Comparison of ENCODE assay signal across 16 cellular contexts in genomic region chr5:177067491-177067890, GRCh38. TPM values are rescaled to one million over a fixed set of nuclear protein-coding genes. Genes with fewer than 3 reads are reported as not detected.
A peak's percentile ranks its signal among the peaks of the same experiment; 100 is the strongest.
DNase-seq lines count a peak whose midpoint lies in the region; ATAC-seq and TF ChIP-seq lines count a peak whose summit lies in the region.
"Had no signal": no experiment of that assay in that cellular context is flagged by ENCODE, and none has a peak within 500 bp of the region (broad histone marks: within the 10 kb centered on the region; RNA-seq: fewer than 3 reads in every experiment).

No MANE protein-coding gene starts in this region.

- intact Hi-C loops in IMR-90 (cut with micrococcal nuclease) = no loop called here
- intact Hi-C loops in gastrocnemius medialis (cut with DNase I; ENCODE audit: low total_unique reads) = no loop called here

- H2BK15ac ChIP-seq in IMR-90 (ENCODE audit: low read depth, low read length) = no peak overlapping the region

- H3K9me3 ChIP-seq in IMR-90 (ENCODE audit: control insufficient read depth, insufficient read depth, low read length) (no peaks in the 10 kb centered on the region), gastrocnemius medialis (no peaks in the 10 kb centered on the region)

- H2BK20ac ChIP-seq in IMR-90 (ENCODE audit: low read depth, low read length) = no peak overlapping the region

- H3K14ac ChIP-seq in IMR-90 (replicated peaks; ENCODE audit: low read depth, low read length) = no peak overlapping the region

- H2BK120ac ChIP-seq in IMR-90 (ENCODE audit: low read depth, low read length) = no peak overlapping the region

- H4K8ac ChIP-seq in IMR-90 (ENCODE audit: low read depth in 2 of 2, low read length in 2 of 2) = no peak overlapping the region

- no peak overlapping the region for H3K4me3 ChIP-seq in IMR-90 (ENCODE audit: insufficient read depth, low read depth, low read length)
- H3K4me3 ChIP-seq in foreskin fibroblast (ENCODE audit: low read depth in 1 of 2, low read length in 2 of 2) = no peak overlapping the region
- H3K4me3 ChIP-seq in gastrocnemius medialis = no peak overlapping the region

- in situ Hi-C loops in IMR-90 (cut with MboI; ENCODE audit: low sequenced_read_pairs) (no loop called here), gastrocnemius medialis (cut with MboI; ENCODE audit: low sequenced_read_pairs in 4 of 4) (no loop called here)

- H3K4ac ChIP-seq in IMR-90 (ENCODE audit: low read depth, low read length) = no peak overlapping the region

- H3K79me1 ChIP-seq in IMR-90 (ENCODE audit: low read depth in 1 of 2, low read length in 2 of 2) = no peaks in the 10 kb centered on the region

- H3K9me1 ChIP-seq in IMR-90 (ENCODE audit: insufficient read depth, low read length) = peaks cover 9% of the 10 kb centered on the region; the same call in 1 of the 2 replicates

- dilution Hi-C loops in IMR-90 (cut with HindIII; ENCODE audit: low sequenced_read_pairs, unreplicated experiment) = no loop called here

- no peaks in the 10 kb centered on the region for H3K27me3 ChIP-seq in IMR-90 (ENCODE audit: control insufficient read depth, insufficient read depth, low read length)
- H3K27me3 ChIP-seq in gastrocnemius medialis = no peaks in the 10 kb centered on the region

- no peak overlapping the region for H3K27ac ChIP-seq in IMR-90 (ENCODE audit: insufficient read depth, low read length)
- H3K27ac ChIP-seq in gastrocnemius medialis = no peak overlapping the region

- H4K20me1 ChIP-seq in IMR-90 (ENCODE audit: insufficient read depth, low read length) = no peaks in the 10 kb centered on the region; the same call in 1 of the 2 replicates

- ATAC-seq in IMR-90 (ENCODE audit: low read depth) = peak; percentile 18
- ATAC-seq in stimulated activated memory B cell treated with anti-CD40 and anti-IgM and Interleukin-4, amounts not matched to agents 10 μg/mL and 1 μg/mL and 100 μg/mL, for 72 hours = no peak
- ATAC-seq in gastrocnemius medialis = no peak
- ATAC-seq: Panc1 had no signal

- no peak overlapping the region for H3K4me2 ChIP-seq in IMR-90 (ENCODE audit: low read depth, low read length)

- H2AK9ac ChIP-seq in IMR-90 (replicated peaks; ENCODE audit: low read depth, low read length, poor library complexity) = no peak overlapping the region

- H3K18ac ChIP-seq in IMR-90 (ENCODE audit: low read depth, low read length) = no peak overlapping the region

- no TSS peak for BruUV-seq in IMR-90 (replicated peaks; lab: Mats Ljungman, UMichigan)

- no peaks in the 10 kb centered on the region for H3K9me3 Mint-ChIP-seq in stimulated activated memory B cell treated with anti-CD40 and anti-IgM and Interleukin-4, amounts not matched to agents 10 μg/mL and 1 μg/mL and 100 μg/mL, for 72 hours
- H3K9me3 Mint-ChIP-seq: CD14-positive monocyte had no signal

- H2BK5ac ChIP-seq in IMR-90 (ENCODE audit: low read depth, low read length, poor library complexity, severe bottlenecking) = no peak overlapping the region

- no peak overlapping the region for H3K56ac ChIP-seq in IMR-90 (ENCODE audit: extremely low read depth, insufficient read depth, low read length)

- H3K27me3 Mint-ChIP-seq in stimulated activated memory B cell treated with anti-CD40 and anti-IgM and Interleukin-4, amounts not matched to agents 10 μg/mL and 1 μg/mL and 100 μg/mL, for 72 hours = no peaks in the 10 kb centered on the region

- no peak overlapping the region for H3K23ac ChIP-seq in IMR-90 (ENCODE audit: low read depth, low read length)

- no peak for TF ChIP-seq POLR2A in IMR-90 (IDR thresholded peaks at IDR 0.05; ENCODE audit: low read depth, low read length)
- no peak for TF ChIP-seq POLR2A in gastrocnemius medialis (IDR thresholded peaks at IDR 0.05)

- peaks cover 18% of the 10 kb centered on the region for H3K36me3 Mint-ChIP-seq in stimulated activated memory B cell treated with anti-CD40 and anti-IgM and Interleukin-4, amounts not matched to agents 10 μg/mL and 1 μg/mL and 100 μg/mL, for 72 hours

- no peak overlapping the region for H4K5ac ChIP-seq in IMR-90 (ENCODE audit: low read depth, low read length)

- POLR2A ChIA-PET in IMR-90 (lab: Charles Lee; ENCODE audit: unreplicated experiment) = no interaction called here

- peaks cover 37% of the 10 kb centered on the region for H3K4me1 Mint-ChIP-seq in stimulated activated memory B cell treated with anti-CD40 and anti-IgM and Interleukin-4, amounts not matched to agents 10 μg/mL and 1 μg/mL and 100 μg/mL, for 72 hours

- TF ChIP-seq RAD21 in IMR-90 (IDR thresholded peaks at IDR 0.05; ENCODE audit: low read length) = no peak

- WGBS in IMR-90 (ENCODE audit: extremely low coverage in 2 of 2, insufficient read length in 1 of 2), 2 experiments = no CpG with 5 or more reads among the region's 3 CpGs

- H4K91ac ChIP-seq in IMR-90 (ENCODE audit: insufficient read depth, low read depth, low read length) = no peak overlapping the region

- TF ChIP-seq CTCF in IMR-90 (conservative IDR thresholded peaks at IDR 0.05; ENCODE audit: low read depth, low read length) (no peak), foreskin fibroblast (IDR thresholded peaks at IDR 0.05; ENCODE audit: low read depth, low read length) (no peak), gastrocnemius medialis (IDR thresholded peaks at IDR 0.05 in 4 of 5, conservative IDR thresholded peaks at IDR 0.05 in 1 of 5) (no peak)

- peak overlapping the region; percentile 26 for H3K27ac Mint-ChIP-seq in stimulated activated memory B cell treated with anti-CD40 and anti-IgM and Interleukin-4, amounts not matched to agents 10 μg/mL and 1 μg/mL and 100 μg/mL, for 72 hours

- CTCF ChIA-PET in IMR-90 (lab: Yijun Ruan, JAX) = no interaction called here

- H3K4me3 Mint-ChIP-seq in stimulated activated memory B cell treated with anti-CD40 and anti-IgM and Interleukin-4, amounts not matched to agents 10 μg/mL and 1 μg/mL and 100 μg/mL, for 72 hours = no peak overlapping the region
- H3K4me3 Mint-ChIP-seq: CD14-positive monocyte had no signal

- DNase-seq in EL (peak; percentile 73), IMR-90 (no peak), foreskin fibroblast (peak; percentile 31 to 66), gastrocnemius medialis (no peak), NCI-H524 treated with DMSO at 0.1 percent for 48 hours (lab: John Stamatoyannopoulos, UW) (no peak)
- DNase-seq in stimulated activated CD4-positive, alpha-beta T cell treated with anti-CD3 and anti-CD28 coated beads, Interleukin-4, amount 100 ng/mL, for 4 hours = no peak
- DNase-seq: DND-41, HCEC 1CT, NCI-H1105, NCI-H2081, NCI-H2171 treated with DMSO at 0.1 percent for 48 hours, NCI-H446, NCI-H69 had no signal

- peaks cover 22% of the 10 kb centered on the region for H3K36me3 ChIP-seq in IMR-90 (ENCODE audit: control insufficient read depth, insufficient read depth, low read length)
- H3K36me3 ChIP-seq in gastrocnemius medialis = peaks cover 0 to 18% of the 10 kb centered on the region in 2 donors

- H3K9ac ChIP-seq in IMR-90 (ENCODE audit: low read depth, low read length) = no peak overlapping the region

- no peak overlapping the region for H2AK5ac ChIP-seq in IMR-90 (ENCODE audit: low read depth, low read length)

- H2AFZ ChIP-seq in IMR-90 (replicated peaks; ENCODE audit: low read length, poor library complexity) = no peak overlapping the region

- H3K4me1 ChIP-seq in IMR-90 (ENCODE audit: control insufficient read depth, insufficient read depth, low read length) = peaks cover 7% of the 10 kb centered on the region
- H3K4me1 ChIP-seq in gastrocnemius medialis = no peaks in the 10 kb centered on the region

TF ChIP-seq in IMR-90, 13 proteins besides CTCF, POLR2A, EP300 and RAD21:
- TF ChIP-seq ELK1 (IDR thresholded peaks at IDR 0.05; ENCODE audit: borderline replicate concordance, low read depth, low read length) = no peak
- no peak for TF ChIP-seq USF2 (IDR thresholded peaks at IDR 0.05; ENCODE audit: low read depth, low read length)
- no peak for TF ChIP-seq CEBPB (IDR thresholded peaks at IDR 0.05; ENCODE audit: low read depth, low read length)
- no peak for TF ChIP-seq FOS (IDR thresholded peaks at IDR 0.05; ENCODE audit: low read depth, low read length)
- TF ChIP-seq MXI1 (IDR thresholded peaks at IDR 0.05; ENCODE audit: borderline replicate concordance, low read depth, low read length) = no peak
- no peak for TF ChIP-seq BHLHE40 (IDR thresholded peaks at IDR 0.05; ENCODE audit: low read depth, low read length)
- TF ChIP-seq SMC3 (IDR thresholded peaks at IDR 0.05; ENCODE audit: low read depth, low read length) = no peak
- no peak for TF ChIP-seq RCOR1 (IDR thresholded peaks at IDR 0.05; ENCODE audit: insufficient replicate concordance, low read length)
- TF ChIP-seq RFX5 (IDR thresholded peaks at IDR 0.05; ENCODE audit: low read depth, low read length) = no peak
TF ChIP-seq in IMR-90: peak in this region for 0.

RNA-seq across cellular contexts. Expression of gene FGFR4, which starts 19.2 kb away (rescaled TPM):
- total RNA-seq in IMR-90 (2012; rRNA removed) (0.90 and 1.7 TPM in 2 replicates), gastrocnemius medialis (1 to 10 TPM in 3 of 4 donors, under 1 TPM in 1; 0.56 to 5.0 (median 2.5) TPM)
- 2.4 TPM in 2 replicates for polyA plus RNA-seq in IMR-90 (2012; rRNA removed)
- polyA plus RNA-seq in IMR-90 (2012; cell fraction: cytosol; rRNA removed) = 2.5 TPM in 2 replicates
- 5.8 and 8.5 TPM in 2 replicates for polyA plus RNA-seq in IMR-90 (2012; cell fraction: nucleus; rRNA removed; ENCODE audit: low replicate concordance)
- polyA plus RNA-seq: CD14-positive monocyte had no signal

RNA-seq across cellular contexts. Expression of gene ZNF346, which starts 45.0 kb away (rescaled TPM):
- total RNA-seq in IMR-90 (2012; rRNA removed) (14.7 and 15.1 TPM in 2 replicates), gastrocnemius medialis (1 to 10 TPM; 5.2 to 8.0 (median 6.8) TPM)
- 15.7 and 17.0 TPM in 2 replicates for polyA plus RNA-seq in IMR-90 (2012; rRNA removed)
- 10.1 and 10.8 TPM in 2 replicates for polyA plus RNA-seq in IMR-90 (2012; cell fraction: cytosol; rRNA removed)
- polyA plus RNA-seq in IMR-90 (2012; cell fraction: nucleus; rRNA removed; ENCODE audit: low replicate concordance) = 18.8 and 24.7 TPM in 2 replicates

Comparison
In these comparisons a context has a peak if more than half of its experiments do, and no peak if none do; other contexts are left out.
1. DNase-seq: peak in EL (single experiment) and foreskin fibroblast (2 of 2); none in IMR-90 (single experiment), gastrocnemius medialis (0 of 2), stimulated activated CD4-positive, alpha-beta T cell treated with anti-CD3 and anti-CD28 coated beads, Interleukin-4, amount 100 ng/mL, for 4 hours (0 of 2) and NCI-H524 treated with DMSO at 0.1 percent for 48 hours (single experiment).